Comparison of ENCODE assay signal across 18 cellular contexts in the genomic region with DNA sequence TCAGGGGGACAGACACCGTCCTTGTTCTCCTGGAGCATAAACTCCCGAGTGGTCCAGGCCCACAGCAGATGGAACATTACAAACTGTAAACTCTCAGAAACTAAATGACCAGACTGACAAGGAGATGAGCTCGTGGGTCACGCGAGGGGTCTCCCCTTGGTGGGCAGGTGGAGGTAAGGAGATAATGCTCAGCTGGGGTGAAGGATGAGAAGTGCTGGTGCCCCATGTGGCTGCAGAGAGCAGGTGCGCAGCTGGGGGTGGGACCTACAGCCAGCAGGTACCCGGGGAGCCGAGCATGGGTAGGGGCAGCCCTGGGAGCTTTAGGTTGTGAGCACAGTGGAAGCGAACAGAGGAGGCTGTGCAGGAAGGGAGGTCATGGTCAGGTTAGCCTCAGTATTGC. TPM values are rescaled to one million over a fixed set of nuclear protein-coding genes. Genes with fewer than 3 reads are reported as not detected.
"Had no signal": no experiment of that assay in that cellular context is flagged by ENCODE, and none has a peak within 500 bp of the region (broad histone marks: within the 10 kb centered on the region; RNA-seq: fewer than 3 reads in every experiment).

No MANE protein-coding gene starts in this region.

- DNase-seq: activated CD4-positive, alpha-beta memory T cell treated with anti-CD3 and anti-CD28 coated beads, Interleukin-2, amount 10 ng/mL, durations not matched to agents 7 days and 5 days; activated CD4-positive, alpha-beta T cell treated with anti-CD3 and anti-CD28 coated beads for 4 hours; activated effector memory CD4-positive, alpha-beta T cell treated with Interleukin-2 at 50 U/mL for 16 hours; activated naive CD4-positive, alpha-beta T cell treated with anti-CD3 and anti-CD28 coated beads, Interleukin-2, amount 50 U/mL, for 16 hours; activated T-cell treated with anti-CD3 and anti-CD28 coated beads, Interleukin-2, amount 50 U/mL, for 4 hours; esophagus squamous epithelium; left cardiac atrium; lower lobe of right lung; midbrain; pancreas; stimulated activated CD4-positive, alpha-beta T cell treated with anti-CD3 and anti-CD28 coated beads, Interleukin-1b, Interleukin-23, amount 100 ng/mL, for 48 hours; stomach; upper lobe of right lung had no signal

- FAIRE-seq: astrocyte, pancreas had no signal

- H3K27ac ChIP-seq: cardiac muscle cell, esophagus squamous epithelium, lower lobe of right lung, pancreas, stomach, thoracic aorta, upper lobe of right lung had no signal

- H3K4me1 ChIP-seq: esophagus squamous epithelium, lower lobe of right lung, pancreas, stomach, upper lobe of right lung had no signal

- H3K9me3 ChIP-seq: esophagus squamous epithelium, lower lobe of right lung, pancreas, thoracic aorta, upper lobe of right lung had no signal

- H3K27me3 ChIP-seq: cardiac muscle cell, pancreas, upper lobe of right lung had no signal

- H3K4me3 ChIP-seq: cardiac muscle cell, esophagus squamous epithelium, lower lobe of right lung, pancreas, stomach, thoracic aorta, upper lobe of right lung had no signal

- H3K36me3 ChIP-seq: cardiac muscle cell, esophagus squamous epithelium, lower lobe of right lung, pancreas, stomach, thoracic aorta, upper lobe of right lung had no signal

- ATAC-seq: activated T-cell treated with anti-CD3 and anti-CD28 coated beads, Interleukin-2, amount 50 U/mL, for 4 hours; left cardiac atrium; lower lobe of right lung; pancreas; upper lobe of right lung; WTC11 had no signal

RNA-seq across cellular contexts. Expression of gene AJAP1, which starts 40.1 kb away (rescaled TPM):
- total RNA-seq: activated CD4-positive, alpha-beta memory T cell treated with anti-CD3 and anti-CD28 coated beads, Interleukin-2, amount 10 ng/mL, durations not matched to agents 7 days and 5 days; cardiac muscle cell; myocyte had no signal
- polyA plus RNA-seq: cardiac muscle cell had no signal
